1 cellular context compared by ENCODE assay signal in the genomic region with DNA sequence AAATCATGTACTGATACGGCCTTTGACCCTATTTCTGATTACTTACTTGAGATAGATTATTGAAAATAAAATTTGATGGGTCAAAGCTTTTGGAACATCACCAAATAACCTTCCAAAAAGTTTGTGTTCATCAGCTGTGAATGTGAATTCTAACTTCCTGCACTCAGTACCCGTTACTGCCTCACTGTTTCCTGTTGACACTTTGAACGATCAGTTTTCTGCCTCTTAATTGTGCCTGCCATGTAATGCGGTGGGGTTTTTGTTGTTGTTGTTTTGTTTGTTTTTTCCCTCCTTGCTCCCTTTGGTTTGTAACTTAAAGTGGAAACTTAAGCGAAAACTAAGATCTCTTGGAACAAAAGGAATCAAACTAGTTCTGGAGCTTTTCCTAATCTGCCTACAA.
TF ChIP-seq lines count a peak whose summit lies in the region.

No MANE protein-coding gene starts in this region.

TF ChIP-seq in HepG2, 621 proteins besides CTCF, POLR2A, EP300 and RAD21:
- no peak for TF ChIP-seq SALL2 (CRISPR knock-in tag; IDR thresholded peaks at IDR 0.05)
- TF ChIP-seq, protein P1, sequence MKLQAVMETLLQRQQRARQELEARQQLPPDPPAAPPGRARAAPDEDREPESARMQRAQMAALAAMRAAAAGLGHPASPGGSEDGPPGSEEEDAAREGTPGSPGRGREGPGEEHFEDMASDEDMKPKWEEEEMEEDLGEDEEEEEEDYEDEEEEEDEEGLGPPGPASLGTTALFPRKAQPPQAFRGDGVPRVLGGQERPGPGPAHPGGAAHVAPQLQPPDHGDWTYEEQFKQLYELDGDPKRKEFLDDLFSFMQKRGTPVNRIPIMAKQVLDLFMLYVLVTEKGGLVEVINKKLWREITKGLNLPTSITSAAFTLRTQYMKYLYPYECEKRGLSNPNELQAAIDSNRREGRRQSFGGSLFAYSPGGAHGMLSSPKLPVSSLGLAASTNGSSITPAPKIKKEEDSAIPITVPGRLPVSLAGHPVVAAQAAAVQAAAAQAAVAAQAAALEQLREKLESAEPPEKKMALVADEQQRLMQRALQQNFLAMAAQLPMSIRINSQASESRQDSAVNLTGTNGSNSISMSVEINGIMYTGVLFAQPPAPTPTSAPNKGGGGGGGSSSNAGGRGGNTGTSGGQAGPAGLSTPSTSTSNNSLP (IDR thresholded peaks at IDR 0.05; ENCODE audit: low read depth, low read length) = no peak
- TF ChIP-seq, protein P2, sequence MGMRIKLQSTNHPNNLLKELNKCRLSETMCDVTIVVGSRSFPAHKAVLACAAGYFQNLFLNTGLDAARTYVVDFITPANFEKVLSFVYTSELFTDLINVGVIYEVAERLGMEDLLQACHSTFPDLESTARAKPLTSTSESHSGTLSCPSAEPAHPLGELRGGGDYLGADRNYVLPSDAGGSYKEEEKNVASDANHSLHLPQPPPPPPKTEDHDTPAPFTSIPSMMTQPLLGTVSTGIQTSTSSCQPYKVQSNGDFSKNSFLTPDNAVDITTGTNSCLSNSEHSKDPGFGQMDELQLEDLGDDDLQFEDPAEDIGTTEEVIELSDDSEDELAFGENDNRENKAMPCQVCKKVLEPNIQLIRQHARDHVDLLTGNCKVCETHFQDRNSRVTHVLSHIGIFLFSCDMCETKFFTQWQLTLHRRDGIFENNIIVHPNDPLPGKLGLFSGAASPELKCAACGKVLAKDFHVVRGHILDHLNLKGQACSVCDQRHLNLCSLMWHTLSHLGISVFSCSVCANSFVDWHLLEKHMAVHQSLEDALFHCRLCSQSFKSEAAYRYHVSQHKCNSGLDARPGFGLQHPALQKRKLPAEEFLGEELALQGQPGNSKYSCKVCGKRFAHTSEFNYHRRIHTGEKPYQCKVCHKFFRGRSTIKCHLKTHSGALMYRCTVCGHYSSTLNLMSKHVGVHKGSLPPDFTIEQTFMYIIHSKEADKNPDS (CRISPR knock-in tag; IDR thresholded peaks at IDR 0.05) = no peak
TF ChIP-seq in HepG2: peak in this region for 0.
